8 cellular contexts compared by ENCODE assay signal in genomic region chr11:123429851-123430735, GRCh38. TPM values are rescaled to one million over a fixed set of nuclear protein-coding genes. Genes with fewer than 3 reads are reported as not detected.
A peak's percentile ranks its signal among the peaks of the same experiment; 100 is the strongest.
DNase-seq lines count a peak whose midpoint lies in the region; ATAC-seq, FAIRE-seq and TF ChIP-seq lines count a peak whose summit lies in the region.

Gene GRAMD1B (plus strand): TSS chr11:123430269. CDS start chr11:123430793, 524 bp downstream.

- H3K14ac ChIP-seq in H1 (ENCODE audit: insufficient read length): no peak within 1 kb of the TSS

- no peak for TF ChIP-seq EP300 in H1 (IDR thresholded peaks at IDR 0.05; ENCODE audit: borderline replicate concordance in 1 of 2, low read depth in 2 of 2, low read length in 2 of 2)

- H2BK15ac ChIP-seq in H1 (ENCODE audit: low read length): peak within 1 kb of the TSS; percentile 61; the same call in 1 of the 2 replicates

- WGBS in H1 (ENCODE audit: extremely low coverage in 1 of 2, insufficient coverage in 1 of 2, insufficient read length in 1 of 2, insufficient replicate concordance in 2 of 2, low coverage in 1 of 2, low lambda C conversion rate in 2 of 2, missing lambda C conversion rate in 1 of 2), 2 experiments: 0% methylated on average over 32 of the region's 58 CpGs; no CpG with 5 or more reads in 1 of the 2 experiments

- POLR2A ChIA-PET in H1 (lab: Charles Lee; ENCODE audit: partially characterized antibody): interaction anchor here (1.3 to 1.5 kb wide), 2 partner anchors 12 to 23 kb away, joined by 4 to 5 read pairs; no protein-coding TSS in a partner anchor

- H3K4ac ChIP-seq in H1 (replicated peaks; ENCODE audit: insufficient read length, low read depth, low read length): no peak within 1 kb of the TSS

- H4K5ac ChIP-seq in H1 (ENCODE audit: insufficient read length, low read depth, low read length): no peak within 1 kb of the TSS

- H2BK12ac ChIP-seq in H1 (ENCODE audit: low read depth, low read length): peak within 1 kb of the TSS; percentile 69; the same call in 1 of the 2 replicates

- CTCF ChIA-PET in H1 (lab: Charles Lee; ENCODE audit: partially characterized antibody): interaction anchor here (0.9 to 6.0 kb wide), 5 partner anchors 22 to 327 kb away, joined by 3 to 57 read pairs (median 4); no protein-coding TSS in a partner anchor

- H3K23ac ChIP-seq in H1 (ENCODE audit: insufficient read length): no peak within 1 kb of the TSS

- peak within 1 kb of the TSS; percentile 46; the same call in 1 of the 2 replicates for H2BK5ac ChIP-seq in H1 (ENCODE audit: low read depth, low read length)

- peak; percentile 53 for DNase-seq in NCI-H2196 (lab: John Stamatoyannopoulos, UW; ENCODE audit: unreplicated experiment)
- DNase-seq in activated CD8-positive, alpha-beta memory T cell treated with anti-CD3 and anti-CD28 coated beads for 1 hour (ENCODE audit: extremely low read depth in 1 of 2, low read depth in 1 of 2): peak; percentile 42 to 54
- DNase-seq in H1 (ENCODE audit: low read depth in 1 of 2, low spot score in 2 of 2): peak; percentile 54 to 87
- peak; percentile 38 to 69 for DNase-seq in stimulated activated CD8-positive, alpha-beta memory T cell treated with anti-CD3 and anti-CD28 coated beads, Interleukin-7, amount 100 ng/mL, for 4 hours (ENCODE audit: low read depth in 2 of 2)
- DNase-seq in mesenteric fat pad (ENCODE audit: low spot score): no peak

- peak in 1 of 3 experiments; percentile 27; a peak in 1 of 4 replicates for TF ChIP-seq CTCF in H1 (IDR thresholded peaks at IDR 0.05; ENCODE audit: control extremely low read depth in 1 of 3, insufficient read depth in 1 of 3, low read depth in 1 of 3, low read length in 3 of 3)

- 0 out of 3 replicates have a peak, but pooled peaks of 1 of the 2 experiments have one; percentile 31 for TF ChIP-seq POLR2A in H1 (IDR thresholded peaks at IDR 0.05; ENCODE audit: control extremely low read depth in 1 of 2, low read depth in 2 of 2, low read length in 2 of 2)

- peak within 1 kb of the TSS; percentile 52 for H3K56ac ChIP-seq in H1 (replicated peaks; ENCODE audit: insufficient read length, low read depth, low read length)

- H3K36me3 ChIP-seq in H1 (ENCODE audit: control insufficient read depth in 2 of 4, insufficient read depth in 4 of 4, low read length in 3 of 4): no peaks in the 10 kb centered on the region
- H3K36me3 ChIP-seq in mucosa of stomach (ENCODE audit: control insufficient read depth, insufficient read depth, low read length): no peaks in the 10 kb centered on the region

- FAIRE-seq in G401.6 (lab: Jason Lieb, UNC): peak; percentile 97
- peak; percentile 7 for FAIRE-seq in H1 (lab: Jason Lieb, UNC)

- peak within 1 kb of the TSS; percentile 31 for H2AK5ac ChIP-seq in H1 (ENCODE audit: low read depth, low read length)

- no peak within 1 kb of the TSS for H3K27ac ChIP-seq in H1 (ENCODE audit: low read depth, low read length)

- H3K9ac ChIP-seq in H1 (replicated peaks in 1 of 4; ENCODE audit: extremely low read depth in 1 of 4, low read depth in 3 of 4, low read length in 3 of 4) (peak within 1 kb of the TSS; percentile 55 to 73 (median 64)), mucosa of stomach (ENCODE audit: low read length) (peak within 1 kb of the TSS; percentile 34)

- peak within 1 kb of the TSS; percentile 90 for H4K91ac ChIP-seq in H1 (replicated peaks; ENCODE audit: insufficient read length, low read length)

- H3K4me3 ChIP-seq in H1 (ENCODE audit: extremely low read depth in 1 of 4, insufficient read depth in 2 of 4, low read depth in 3 of 4, low read length in 4 of 4) (peak within 1 kb of the TSS; percentile 68 to 88 (median 82)), mucosa of stomach (ENCODE audit: low read length) (no peak within 1 kb of the TSS)

- no peak within 1 kb of the TSS for H2BK120ac ChIP-seq in H1 (replicated peaks; ENCODE audit: low read depth, low read length)

- peak within 1 kb of the TSS; percentile 95 to 99 for H3K4me2 ChIP-seq in H1 (ENCODE audit: insufficient read depth in 1 of 2, low read depth in 2 of 2, low read length in 2 of 2)

- peaks cover 0 to 15% of the 10 kb centered on the region in 2 experiments; a peak in 2 of 4 replicates for H3K79me2 ChIP-seq in H1 (ENCODE audit: control insufficient read depth in 1 of 2, insufficient read depth in 2 of 2, low read length in 2 of 2)

- H3K9me3 ChIP-seq in H1 (ENCODE audit: insufficient read depth in 2 of 2, low read depth in 1 of 2, low read length in 1 of 2) (no peaks in the 10 kb centered on the region), mucosa of stomach (ENCODE audit: control insufficient read depth, low read length) (no peaks in the 10 kb centered on the region)

- H4K20me1 ChIP-seq in H1 (replicated peaks in 1 of 2; ENCODE audit: control insufficient read depth in 1 of 2, insufficient read depth in 2 of 2, low read length in 2 of 2): peaks cover 0 to 4% of the 10 kb centered on the region in 2 experiments

- H4K8ac ChIP-seq in H1 (ENCODE audit: extremely low read depth, insufficient read depth, low read length): peak within 1 kb of the TSS; percentile 88; the same call in 1 of the 2 replicates

- H2AFZ ChIP-seq in H1 (ENCODE audit: low read length): peak within 1 kb of the TSS; percentile 98

- TF ChIP-seq RAD21 in H1 (IDR thresholded peaks at IDR 0.05 in 1 of 2, conservative IDR thresholded peaks at IDR 0.05 in 1 of 2; ENCODE audit: low read depth in 2 of 2, low read length in 2 of 2): peak in 1 of 2 experiments; percentile 27; a peak in 3 of 4 replicates

- peaks cover 0 to 18% (median under 1%) of the 10 kb centered on the region in 4 experiments; a peak in 4 of 7 replicates for H3K27me3 ChIP-seq in H1 (replicated peaks in 1 of 4; ENCODE audit: control insufficient read depth in 3 of 4, extremely low read depth in 1 of 4, insufficient read depth in 3 of 4, low read length in 3 of 4)
- H3K27me3 ChIP-seq in mucosa of stomach (ENCODE audit: control insufficient read depth, insufficient read depth, low read length): peaks cover 28% of the 10 kb centered on the region

- peak; percentile 67 for ATAC-seq in HG02588 (IDR thresholded peaks at IDR 0.05; ENCODE audit: unreplicated experiment)

- H3K18ac ChIP-seq in H1 (ENCODE audit: extremely low read depth, low read length): peak within 1 kb of the TSS; percentile 98

- H2BK20ac ChIP-seq in H1 (ENCODE audit: low read length): no peak within 1 kb of the TSS

- peaks cover 5% of the 10 kb centered on the region; the same call in 1 of the 2 replicates for H3K23me2 ChIP-seq in H1 (ENCODE audit: low read depth, low read length)

- H3K4me1 ChIP-seq in H1 (replicated peaks in 1 of 4; ENCODE audit: control insufficient read depth in 3 of 4, insufficient read depth in 4 of 4, low read length in 3 of 4): peaks cover 12 to 18% (median 14%) of the 10 kb centered on the region in 4 experiments
- H3K4me1 ChIP-seq in mucosa of stomach (ENCODE audit: control insufficient read depth, insufficient read depth, low read length): peaks cover 9% of the 10 kb centered on the region

- H3K79me1 ChIP-seq in H1 (ENCODE audit: low read depth, low read length): no peaks in the 10 kb centered on the region; the same call in 1 of the 2 replicates

TF ChIP-seq in H1, 55 proteins besides CTCF, POLR2A, EP300 and RAD21:
- TF ChIP-seq KDM1A (IDR thresholded peaks at IDR 0.05; ENCODE audit: borderline replicate concordance, low read length) (peak; percentile 37; the same call in 1 of the 2 replicates), TEAD4 (IDR thresholded peaks at IDR 0.05; ENCODE audit: low read depth, low read length) (no peak), CBX5 (IDR thresholded peaks at IDR 0.05; ENCODE audit: low read depth, low read length) (no peak), NANOG (IDR thresholded peaks at IDR 0.05; ENCODE audit: insufficient read depth, low read depth, low read length, poor library complexity, severe bottlenecking) (no peak), ZNF274 (IDR thresholded peaks at IDR 0.05; ENCODE audit: borderline replicate concordance, extremely low read depth, low read length) (no peak), CEBPB (IDR thresholded peaks at IDR 0.05; ENCODE audit: low read depth, low read length) (no peak), TBP (IDR thresholded peaks at IDR 0.05; ENCODE audit: low read depth, low read length) (peak; percentile 68), TCF12 (IDR thresholded peaks at IDR 0.05; ENCODE audit: low read depth, low read length) (0 out of 2 replicates have a peak, but pooled peaks have one; percentile 4), YY1 (IDR thresholded peaks at IDR 0.05; ENCODE audit: low read depth, low read length) (no peak), SIN3A (conservative IDR thresholded peaks at IDR 0.05 in 1 of 2, IDR thresholded peaks at IDR 0.05 in 1 of 2; ENCODE audit: low read depth in 1 of 2, low read length in 2 of 2) (peak in 1 of 2 experiments; percentile 58; a peak in 1 of 4 replicates)

RNA-seq across cellular contexts. Expression of gene GRAMD1B, which starts in this region (rescaled TPM):
- total RNA-seq in H1 (2021; fragmentation: NEBNext Ultra II Directional; extraction: Animal tissue kit (Norgen Biotek cat#: 25700)): 21.2 and 22.4 TPM in 2 replicates
- 10.1 and 11.9 TPM in 2 replicates for polyA plus RNA-seq in H1 (2011; rRNA removed)
- polyA plus RNA-seq in H1 (2011; cell fraction: cytosol; rRNA removed): 11.3 TPM
- polyA plus RNA-seq in H1 (2011; cell fraction: nucleus; rRNA removed): 30.0 TPM
- polyA plus RNA-seq in H1 (2012, experiment 1 of 2): 8.6 to 12.0 TPM (median 10.4 TPM) in 4 replicates
- polyA plus RNA-seq in H1 (2012, experiment 2 of 2): 4.4 TPM
- polyA plus RNA-seq in H1 (2013, experiment 1 of 2): 6.9 TPM
- polyA plus RNA-seq in H1 (2013, experiment 2 of 2): 8.4 TPM
- 19.2 and 25.7 TPM in 2 replicates for polyA minus RNA-seq in H1 (2011; rRNA and poly(A)+ RNA removed)
- 13.7 TPM for polyA minus RNA-seq in H1 (2011; cell fraction: cytosol; rRNA and poly(A)+ RNA removed)
- 29.4 TPM for polyA minus RNA-seq in H1 (2011; cell fraction: nucleus; rRNA and poly(A)+ RNA removed)
- total RNA-seq in mesenteric fat pad: 7.7 TPM
